In the genomic region with DNA sequence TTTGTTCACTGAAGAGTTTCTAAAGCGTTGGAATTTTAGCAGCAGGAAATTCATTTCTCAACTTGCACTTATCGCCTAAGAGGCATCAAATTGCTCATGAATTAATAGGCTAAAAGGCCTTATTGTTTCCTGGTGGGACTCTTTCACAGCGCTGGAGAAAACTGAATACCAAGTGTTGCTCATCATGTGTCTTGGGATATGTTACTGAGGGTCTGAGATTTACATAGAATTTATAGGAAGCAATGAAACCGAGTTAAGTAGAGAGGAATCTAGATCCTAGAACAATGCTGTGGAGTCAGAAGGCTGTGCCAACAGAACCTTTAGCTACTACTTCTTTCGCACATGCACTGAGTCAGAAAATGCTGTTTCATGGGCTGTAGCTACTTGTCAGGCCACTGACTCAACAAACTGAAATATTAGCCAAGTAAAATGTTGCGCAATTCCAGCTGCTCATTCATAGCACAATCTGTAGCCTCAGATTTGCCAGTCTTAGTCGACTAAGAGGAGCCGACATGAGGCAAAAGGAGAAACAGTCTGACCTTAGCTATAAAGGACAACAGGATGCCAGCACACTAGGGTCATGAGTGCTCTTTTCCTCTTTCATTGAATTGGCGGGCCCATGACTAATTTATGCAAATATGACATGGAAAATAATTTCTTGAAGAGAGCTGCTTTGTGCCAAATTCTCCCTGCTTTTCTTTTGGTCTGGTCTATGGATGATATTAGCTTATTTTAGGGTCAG, we compare ENCODE assay signal across 8 cellular contexts. TPM values are rescaled to one million over a fixed set of nuclear protein-coding genes. Genes with fewer than 3 reads are reported as not detected.
DNase-seq lines count a peak whose midpoint lies in the region; ATAC-seq and TF ChIP-seq lines count a peak whose summit lies in the region.

No MANE protein-coding gene starts in this region.

- no peaks in the 10 kb centered on the region for H3K9me3 ChIP-seq in MG63
- no peaks in the 10 kb centered on the region for H3K9me3 ChIP-seq in iPS DF 6.9 (ENCODE audit: control insufficient read depth, insufficient read depth, low read length)
- no peaks in the 10 kb centered on the region for H3K9me3 ChIP-seq in suprapubic skin

- peak; percentile 74 for DNase-seq in GM03348 (ENCODE audit: low spot score)
- DNase-seq in MG63 = peak; percentile 80
- DNase-seq in amniotic epithelial cell (ENCODE audit: low read depth) = peak; percentile 100
- no peak for DNase-seq in iPS DF 6.9 (ENCODE audit: low read depth, low spot score)
- DNase-seq in suprapubic skin (ENCODE audit: low spot score in 2 of 2) = peak in 1 of 2 donors; percentile 74
- DNase-seq in activated effector memory CD4-positive, alpha-beta T cell treated with anti-CD3 and anti-CD28 coated beads, Interleukin-2, amount 50 U/mL, for 16 hours = no peak
- DNase-seq in NAMALWA (ENCODE audit: low spot score) = no peak

- H3K36me3 ChIP-seq in MG63 (no peaks in the 10 kb centered on the region), iPS DF 6.9 (ENCODE audit: control insufficient read depth, insufficient read depth, low read length) (no peaks in the 10 kb centered on the region), suprapubic skin (no peaks in the 10 kb centered on the region)

- peak overlapping the region; percentile 74 for H3K27ac ChIP-seq in iPS DF 6.9 (ENCODE audit: low read length)
- peak overlapping the region; percentile 57 for H3K27ac ChIP-seq in suprapubic skin

- no peak overlapping the region for H3K4me3 ChIP-seq in MG63
- H3K4me3 ChIP-seq in iPS DF 6.9 (ENCODE audit: low read length) = no peak overlapping the region
- H3K4me3 ChIP-seq in suprapubic skin = no peak overlapping the region

- no peak for TF ChIP-seq CTCF in suprapubic skin (IDR thresholded peaks at IDR 0.05)

- H3K27me3 ChIP-seq in MG63 (no peaks in the 10 kb centered on the region), iPS DF 6.9 (ENCODE audit: control insufficient read depth, insufficient read depth, low read length) (no peaks in the 10 kb centered on the region), suprapubic skin (no peaks in the 10 kb centered on the region)

- TF ChIP-seq POLR2A in suprapubic skin (IDR thresholded peaks at IDR 0.05) = no peak

- H3K4me1 ChIP-seq in iPS DF 6.9 (ENCODE audit: control insufficient read depth, insufficient read depth, low read length) (no peaks in the 10 kb centered on the region; the same call in 1 of the 2 replicates), suprapubic skin (peaks cover 35% of the 10 kb centered on the region)

- no CpG with 5 or more reads among the region's 9 CpGs for WGBS in iPS DF 6.9 (ENCODE audit: insufficient coverage, insufficient read length)
- 11% methylated on average over 9 of the region's 9 CpGs for WGBS in suprapubic skin

- TF ChIP-seq EP300 in suprapubic skin (IDR thresholded peaks at IDR 0.05) = no peak

- ATAC-seq in HG02852 (IDR thresholded peaks at IDR 0.05; ENCODE audit: unreplicated experiment) = no peak

RNA-seq across cellular contexts. Expression of a gene that starts 35.9 kb away (rescaled TPM):
- total RNA-seq in MG63 (2014; rRNA removed; shearing (Covaris generic); ENCODE audit: low replicate concordance) = 4.5 and 12.3 TPM in 2 replicates
- 1 to 10 TPM in 1 of 4 donors, not detected in 3; 1.5 TPM for total RNA-seq in suprapubic skin

Comparison
In these comparisons a context has a peak if more than half of its experiments do, and no peak if none do; other contexts are left out.
1. DNase-seq: peak in GM03348 (single experiment), MG63 (single experiment) and amniotic epithelial cell (single experiment); none in iPS DF 6.9 (single experiment), activated effector memory CD4-positive, alpha-beta T cell treated with anti-CD3 and anti-CD28 coated beads, Interleukin-2, amount 50 U/mL, for 16 hours (single experiment) and NAMALWA (single experiment).